In the genomic region with DNA sequence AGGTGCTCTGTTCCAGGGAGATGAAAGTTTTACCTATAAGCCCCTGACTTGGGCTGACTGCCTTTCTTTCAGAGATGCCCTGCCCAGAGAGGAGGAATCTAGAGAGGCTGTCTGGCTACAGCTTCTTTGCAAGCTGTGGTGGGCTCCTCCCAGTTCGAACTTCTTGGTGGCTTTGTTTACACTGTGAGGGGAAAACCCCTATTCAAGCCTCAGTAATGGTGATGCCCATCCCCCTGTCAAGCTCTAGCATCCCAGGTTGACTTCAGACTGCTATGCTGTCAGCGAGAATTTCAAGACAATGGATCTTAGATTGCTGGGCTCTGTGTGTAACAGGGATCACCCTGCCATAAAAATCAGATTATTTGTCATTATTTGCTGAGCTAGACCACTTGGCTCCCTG, we compare ENCODE assay signal across 1 cellular context.
TF ChIP-seq lines count a peak whose summit lies in the region.

No MANE protein-coding gene starts in this region.

TF ChIP-seq in GM23338, 12 proteins besides CTCF, POLR2A, EP300 and RAD21 (continued from another document):
- TF ChIP-seq, protein P1, sequence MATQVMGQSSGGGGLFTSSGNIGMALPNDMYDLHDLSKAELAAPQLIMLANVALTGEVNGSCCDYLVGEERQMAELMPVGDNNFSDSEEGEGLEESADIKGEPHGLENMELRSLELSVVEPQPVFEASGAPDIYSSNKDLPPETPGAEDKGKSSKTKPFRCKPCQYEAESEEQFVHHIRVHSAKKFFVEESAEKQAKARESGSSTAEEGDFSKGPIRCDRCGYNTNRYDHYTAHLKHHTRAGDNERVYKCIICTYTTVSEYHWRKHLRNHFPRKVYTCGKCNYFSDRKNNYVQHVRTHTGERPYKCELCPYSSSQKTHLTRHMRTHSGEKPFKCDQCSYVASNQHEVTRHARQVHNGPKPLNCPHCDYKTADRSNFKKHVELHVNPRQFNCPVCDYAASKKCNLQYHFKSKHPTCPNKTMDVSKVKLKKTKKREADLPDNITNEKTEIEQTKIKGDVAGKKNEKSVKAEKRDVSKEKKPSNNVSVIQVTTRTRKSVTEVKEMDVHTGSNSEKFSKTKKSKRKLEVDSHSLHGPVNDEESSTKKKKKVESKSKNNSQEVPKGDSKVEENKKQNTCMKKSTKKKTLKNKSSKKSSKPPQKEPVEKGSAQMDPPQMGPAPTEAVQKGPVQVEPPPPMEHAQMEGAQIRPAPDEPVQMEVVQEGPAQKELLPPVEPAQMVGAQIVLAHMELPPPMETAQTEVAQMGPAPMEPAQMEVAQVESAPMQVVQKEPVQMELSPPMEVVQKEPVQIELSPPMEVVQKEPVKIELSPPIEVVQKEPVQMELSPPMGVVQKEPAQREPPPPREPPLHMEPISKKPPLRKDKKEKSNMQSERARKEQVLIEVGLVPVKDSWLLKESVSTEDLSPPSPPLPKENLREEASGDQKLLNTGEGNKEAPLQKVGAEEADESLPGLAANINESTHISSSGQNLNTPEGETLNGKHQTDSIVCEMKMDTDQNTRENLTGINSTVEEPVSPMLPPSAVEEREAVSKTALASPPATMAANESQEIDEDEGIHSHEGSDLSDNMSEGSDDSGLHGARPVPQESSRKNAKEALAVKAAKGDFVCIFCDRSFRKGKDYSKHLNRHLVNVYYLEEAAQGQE (IDR thresholded peaks at IDR 0.05; ENCODE audit: unreplicated experiment) = no peak
- TF ChIP-seq STAT1 (IDR thresholded peaks at IDR 0.05; ENCODE audit: unreplicated experiment) = no peak
